Comparison of ENCODE assay signal across 37 cellular contexts in genomic region chr10:96770987-96771386, GRCh38. TPM values are rescaled to one million over a fixed set of nuclear protein-coding genes. Genes with fewer than 3 reads are reported as not detected.
"Had no signal": no experiment of that assay in that cellular context is flagged by ENCODE, and none has a peak within 500 bp of the region (broad histone marks: within the 10 kb centered on the region; RNA-seq: fewer than 3 reads in every experiment).

No MANE protein-coding gene starts in this region.

- H3K27me3 ChIP-seq: MG63 had no signal

- H3K4me3 ChIP-seq: MG63 had no signal

- H3K36me3 ChIP-seq: MG63 had no signal

- DNase-seq: MG63, MM.1S, MV-4-11, NCI-H1048, NCI-H1092, NCI-H1092 treated with DMSO at 0.1 percent for 48 hours, NCI-H1105, NCI-H1105 treated with DMSO at 0.1 percent for 48 hours, NCI-H1417, NCI-H1417 treated with DMSO at 0.1 percent for 48 hours, NCI-H1436, NCI-H1436 treated with DMSO at 0.1 percent for 48 hours, NCI-H146, NCI-H1694, NCI-H1694 treated with DMSO at 0.1 percent for 48 hours, NCI-H187, NCI-H187 treated with DMSO at 0.1 percent for 48 hours, NCI-H1930, NCI-H2029, NCI-H2029 treated with DMSO at 0.1 percent for 48 hours, NCI-H2081, NCI-H2081 treated with DMSO at 0.1 percent for 48 hours, NCI-H2107, NCI-H2171, NCI-H2171 treated with DMSO at 0.1 percent for 48 hours, NCI-H2227 treated with DMSO at 0.1 percent for 48 hours, NCI-H226, NCI-H345, NCI-H446, NCI-H446 treated with DMSO at 0.1 percent for 48 hours, NCI-H510A, NCI-H510A treated with DMSO at 0.1 percent for 48 hours, NCI-H524, NCI-H524 treated with DMSO at 0.1 percent for 48 hours, NCI-H526, NCI-H526 treated with DMSO at 0.1 percent for 48 hours had no signal

RNA-seq across cellular contexts. Expression of gene PIK3AP1, which starts 50.7 kb away (rescaled TPM):
- total RNA-seq: MCF 10A had no signal
